In the genomic region with DNA sequence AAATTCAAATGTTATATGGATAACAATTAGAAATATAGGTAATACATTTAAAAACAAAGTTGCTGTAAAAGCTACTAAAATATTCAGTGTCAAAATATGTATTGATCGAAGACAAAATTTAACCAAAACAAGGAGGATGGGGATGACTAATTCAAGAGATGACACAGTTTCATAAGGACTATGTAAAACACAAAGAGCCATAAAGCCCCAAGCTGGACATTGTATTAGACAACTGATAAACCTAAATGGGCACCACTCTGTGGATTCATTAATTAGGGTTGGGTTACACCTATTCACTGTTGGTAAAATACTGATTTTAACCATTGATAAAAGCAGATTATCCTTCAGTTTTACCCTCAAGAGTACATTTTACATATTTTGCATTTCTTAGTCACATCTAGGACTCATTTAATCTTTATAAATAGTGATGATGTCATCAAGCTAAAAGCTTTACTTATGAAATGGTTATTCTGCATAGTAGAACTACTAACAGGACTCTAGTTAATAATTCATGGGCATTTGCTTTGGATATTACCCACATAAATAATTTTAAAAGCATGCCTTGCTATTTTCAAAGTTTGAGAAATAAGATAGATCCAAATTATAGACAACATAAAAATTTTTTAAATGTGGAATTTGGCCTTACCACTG, we compare ENCODE assay signal across 13 cellular contexts. TPM values are rescaled to one million over a fixed set of nuclear protein-coding genes. Genes with fewer than 3 reads are reported as not detected.
DNase-seq lines count a peak whose midpoint lies in the region; ATAC-seq, FAIRE-seq and TF ChIP-seq lines count a peak whose summit lies in the region.
"Had no signal": no experiment of that assay in that cellular context is flagged by ENCODE, and none has a peak within 500 bp of the region (broad histone marks: within the 10 kb centered on the region; RNA-seq: fewer than 3 reads in every experiment).

No MANE protein-coding gene starts in this region.

- H3K36me3 ChIP-seq in HepG2 (replicated peaks in 1 of 2; ENCODE audit: control insufficient read depth in 1 of 2, insufficient read depth in 2 of 2, low read length in 2 of 2), result peaks cover 8 to 50% of the 10 kb centered on the region in 2 experiments
- H3K36me3 ChIP-seq in right lobe of liver, result peaks cover 10 to 97% (median 51%) of the 10 kb centered on the region in 4 donors
- H3K36me3 ChIP-seq in brain microvascular endothelial cell (replicated peaks), result peaks cover 51% of the 10 kb centered on the region
- peaks cover 61 to 88% (median 74%) of the 10 kb centered on the region in 5 donors for H3K36me3 ChIP-seq in subcutaneous abdominal adipose tissue (ENCODE audit: control insufficient read depth in 5 of 5, insufficient read depth in 5 of 5, low read length in 5 of 5)
- peaks cover 77% of the 10 kb centered on the region for H3K36me3 ChIP-seq in A673 (ENCODE audit: insufficient read depth, low read length, poor library complexity, severe bottlenecking)

- H3K4me2 ChIP-seq in HepG2 (ENCODE audit: low read depth, low read length), result no peak overlapping the region

- H3K9ac ChIP-seq in HepG2 (ENCODE audit: insufficient read depth, low read depth, low read length) (no peak overlapping the region), subcutaneous abdominal adipose tissue (ENCODE audit: low read length in 5 of 5) (no peak overlapping the region)

- FAIRE-seq in HepG2 (lab: Jason Lieb, UNC), result no peak
- FAIRE-seq: frontal cortex had no signal

- no peaks in the 10 kb centered on the region for H3K79me2 ChIP-seq in HepG2 (ENCODE audit: insufficient read depth, low read length)

- no peak overlapping the region for H3K27ac ChIP-seq in HepG2 (ENCODE audit: extremely low read length, insufficient read depth, low read length)
- no peak overlapping the region for H3K27ac ChIP-seq in right lobe of liver
- peak overlapping the region; percentile 15 for H3K27ac ChIP-seq in brain microvascular endothelial cell
- H3K27ac ChIP-seq in subcutaneous abdominal adipose tissue (ENCODE audit: low read depth, low read length), result peak overlapping the region; percentile 85
- H3K27ac ChIP-seq in A673 (ENCODE audit: low read depth, low read length, poor library complexity, severe bottlenecking), result no peak overlapping the region

- in situ Hi-C loops in HepG2 (cut with HindIII; ENCODE audit: extremely low pct_ligation_motif_present, low pct_unique_long_range_greater_than_20kb), result no loop called here
- in situ Hi-C loops in brain microvascular endothelial cell (cut with HindIII; ENCODE audit: low pct_ligation_motif_present, low sequenced_read_pairs), result no loop called here

- POLR2A ChIA-PET in HepG2 (lab: Yijun Ruan, JAX), result interaction anchor here (1.1 kb wide), 1 partner anchor 58 kb away, joined by 4 read pairs; a partner anchor contains a TSS
- POLR2A ChIA-PET in A673 (lab: Charles Lee; ENCODE audit: low non-redundant PET), result interaction anchor here (0.6 to 0.7 kb wide), 2 partner anchors 43 to 185 kb away, joined by 3 to 4 read pairs; no protein-coding TSS in a partner anchor

- no peaks in the 10 kb centered on the region for H4K20me1 ChIP-seq in HepG2 (ENCODE audit: insufficient read depth, low read length)

- intact Hi-C loops in HepG2 (cut with micrococcal nuclease; ENCODE audit: unreplicated experiment) (no loop called here), right lobe of liver (cut with DNase I) (no loop called here), A673 (cut with micrococcal nuclease; ENCODE audit: unreplicated experiment) (no loop called here)

- WGBS in HepG2 (ENCODE audit: low lambda C conversion rate), result 100% methylated on average over 1 of the region's 1 CpG
- WGBS in right lobe of liver (ENCODE audit: insufficient coverage, low coverage, low lambda C conversion rate, missing lambda C conversion rate), result 17% methylated on average over 1 of the region's 1 CpG

- TF ChIP-seq POLR2A in HepG2 (IDR thresholded peaks at IDR 0.05; ENCODE audit: insufficient read depth in 1 of 2, low read depth in 2 of 2, low read length in 2 of 2), result no peak
- TF ChIP-seq POLR2A in right lobe of liver (IDR thresholded peaks at IDR 0.05), result no peak

- H3K4me3 ChIP-seq in HepG2 (replicated peaks in 1 of 3; ENCODE audit: insufficient read depth in 1 of 3, low read depth in 2 of 3, low read length in 3 of 3) (no peak overlapping the region), right lobe of liver (no peak overlapping the region), brain microvascular endothelial cell (ENCODE audit: low read depth, low read length) (no peak overlapping the region), subcutaneous abdominal adipose tissue (ENCODE audit: low read depth in 1 of 5, low read length in 5 of 5) (no peak overlapping the region), A673 (ENCODE audit: low read depth, low read length, poor library complexity, severe bottlenecking) (no peak overlapping the region)
- H3K4me3 ChIP-seq: MG63 had no signal

- no peaks in the 10 kb centered on the region for H3K27me3 ChIP-seq in HepG2 (ENCODE audit: control insufficient read depth in 1 of 2, insufficient read depth in 2 of 2, low read length in 2 of 2)
- no peaks in the 10 kb centered on the region for H3K27me3 ChIP-seq in right lobe of liver
- H3K27me3 ChIP-seq in brain microvascular endothelial cell (replicated peaks), result no peaks in the 10 kb centered on the region
- no peaks in the 10 kb centered on the region for H3K27me3 ChIP-seq in subcutaneous abdominal adipose tissue (ENCODE audit: control insufficient read depth in 5 of 5, insufficient read depth in 4 of 5, low read length in 5 of 5)
- H3K27me3 ChIP-seq in A673 (replicated peaks; ENCODE audit: insufficient read depth, low read depth, low read length, poor library complexity), result no peaks in the 10 kb centered on the region
- H3K27me3 ChIP-seq: MG63 had no signal

- TF ChIP-seq EP300 in HepG2 (IDR thresholded peaks at IDR 0.05; ENCODE audit: low read depth in 2 of 2, low read length in 2 of 2) (no peak), HepG2 (CRISPR knock-in tag; IDR thresholded peaks at IDR 0.05; ENCODE audit: borderline replicate concordance) (no peak)

- no peak for DNase-seq in HepG2 (ENCODE audit: low spot score)
- DNase-seq in right lobe of liver, result no peak
- DNase-seq in brain microvascular endothelial cell, result no peak
- DNase-seq in NCI-H226, result no peak
- no peak for DNase-seq in A673 (ENCODE audit: low spot score)
- DNase-seq: activated naive CD4-positive, alpha-beta T cell treated with anti-CD3 and anti-CD28 coated beads, Interleukin-2, amount 50 U/mL, for 16 hours; cerebellar nuclear complex; MG63; NCI-H2029 treated with DMSO at 0.1 percent for 48 hours had no signal

- no peak overlapping the region for H2AFZ ChIP-seq in HepG2 (ENCODE audit: low read length)

- no peak for TF ChIP-seq CTCF in HepG2 (CRISPR knock-in tag; IDR thresholded peaks at IDR 0.05)
- TF ChIP-seq CTCF in right lobe of liver (IDR thresholded peaks at IDR 0.05), result no peak
- no peak for TF ChIP-seq CTCF in brain microvascular endothelial cell (IDR thresholded peaks at IDR 0.05; ENCODE audit: low read depth, low read length, missing control alignments)
- TF ChIP-seq CTCF in A673 (conservative IDR thresholded peaks at IDR 0.05; ENCODE audit: low read depth, low read length), result no peak

- peaks cover 44% of the 10 kb centered on the region for H3K4me1 ChIP-seq in HepG2 (ENCODE audit: insufficient read depth, low read length)
- H3K4me1 ChIP-seq in right lobe of liver, result peaks cover 0 to 8% (median 0%) of the 10 kb centered on the region in 4 donors
- H3K4me1 ChIP-seq in subcutaneous abdominal adipose tissue (ENCODE audit: control insufficient read depth in 5 of 5, insufficient read depth in 5 of 5, low read length in 5 of 5), result peaks cover 0 to 12% (median 9%) of the 10 kb centered on the region in 5 donors
- H3K4me1 ChIP-seq in A673 (ENCODE audit: insufficient read depth, low read length, poor library complexity, severe bottlenecking), result no peaks in the 10 kb centered on the region

- CTCF ChIA-PET in HepG2 (lab: Yijun Ruan, JAX; ENCODE audit: low intra/inter-chr PET ratio, low total read pairs) (no interaction called here), A673 (lab: Charles Lee) (no interaction called here)

- H3K9me3 ChIP-seq in HepG2 (ENCODE audit: low read length) (no peaks in the 10 kb centered on the region), right lobe of liver (no peaks in the 10 kb centered on the region), subcutaneous abdominal adipose tissue (ENCODE audit: control insufficient read depth in 5 of 5, low read length in 5 of 5) (no peaks in the 10 kb centered on the region), A673 (ENCODE audit: low read depth, low read length, poor library complexity, severe bottlenecking) (no peaks in the 10 kb centered on the region)
- H3K9me3 ChIP-seq: MG63 had no signal

- TF ChIP-seq RAD21 in HepG2 (CRISPR knock-in tag; IDR thresholded peaks at IDR 0.05), result no peak

- ATAC-seq in HepG2, result no peak
- no peak for ATAC-seq in right lobe of liver
- ATAC-seq in HG02885 (IDR thresholded peaks at IDR 0.05; ENCODE audit: poor library complexity, unreplicated experiment), result peak; percentile 30
- no peak for ATAC-seq in HG03571 (IDR thresholded peaks at IDR 0.05; ENCODE audit: unreplicated experiment)

- BruUV-seq in HepG2 (replicated peaks; lab: Mats Ljungman, UMichigan) (no TSS peak), A673 (replicated peaks; lab: Mats Ljungman, UMichigan) (no TSS peak)

RNA-seq across cellular contexts. Expression of a gene that starts 13.7 kb away (rescaled TPM):
- total RNA-seq in HepG2 (2016; rRNA removed; fragmentation: Illumina TruSeq; extraction: Trizol) (19.4 and 21.3 TPM in 2 replicates), right lobe of liver (10 to 100 TPM; 22.5 to 46.7 (median 31.6) TPM), A673 (2021) (18.4 and 22.7 TPM in 2 replicates)
- total RNA-seq in HepG2 (2016; cell fraction: cytosol; rRNA removed; fragmentation: Illumina TruSeq; extraction: Trizol; ENCODE audit: low read depth), result 8.5 and 9.6 TPM in 2 replicates
- total RNA-seq in HepG2 (2016; cell fraction: insoluble cytoplasmic fraction; rRNA removed; fragmentation: Illumina TruSeq; extraction: Trizol), result 18.9 and 21.1 TPM in 2 replicates
- total RNA-seq in HepG2 (2016; cell fraction: membrane; rRNA removed; fragmentation: Illumina TruSeq; extraction: Trizol), result 5.5 and 6.8 TPM in 2 replicates
- 33.9 and 41.9 TPM in 2 replicates for total RNA-seq in HepG2 (2016; cell fraction: nucleus; rRNA removed; fragmentation: Illumina TruSeq; extraction: Trizol)
- polyA plus RNA-seq in HepG2 (2011; rRNA removed), result 10.4 and 12.0 TPM in 2 replicates
- polyA plus RNA-seq in HepG2 (2011; cell fraction: cytosol; rRNA removed), result 5.1 and 6.7 TPM in 2 replicates
- 12.3 and 18.3 TPM in 2 replicates for polyA plus RNA-seq in HepG2 (2011; cell fraction: nucleus; rRNA removed)
- polyA plus RNA-seq in HepG2 (2012), result 11.4 and 12.9 TPM in 2 replicates
- 1.2 TPM in 2 replicates for polyA plus RNA-seq in HepG2 (2016; cell fraction: cytosol; fragmentation: Illumina TruSeq; extraction: Trizol; ENCODE audit: low read depth)
- polyA plus RNA-seq in HepG2 (2016; cell fraction: insoluble cytoplasmic fraction; fragmentation: Illumina TruSeq; extraction: Trizol; ENCODE audit: low read depth), result 12.1 and 13.2 TPM in 2 replicates
- 2.0 and 3.0 TPM in 2 replicates for polyA plus RNA-seq in HepG2 (2016; cell fraction: membrane; fragmentation: Illumina TruSeq; extraction: Trizol; ENCODE audit: low read depth)
- 21.4 and 24.7 TPM in 2 replicates for polyA plus RNA-seq in HepG2 (2016; cell fraction: nucleus; fragmentation: Illumina TruSeq; extraction: Trizol; ENCODE audit: insufficient read depth, low read depth)
- polyA minus RNA-seq in HepG2 (2011; rRNA and poly(A)+ RNA removed; ENCODE audit: low replicate concordance), result 6.9 and 11.9 TPM in 2 replicates
- polyA minus RNA-seq in HepG2 (2011; cell fraction: cytosol; rRNA and poly(A)+ RNA removed), result 9.5 and 12.2 TPM in 2 replicates
- polyA minus RNA-seq in HepG2 (2011; cell fraction: nucleus; rRNA and poly(A)+ RNA removed), result 130 and 161 TPM in 2 replicates

RNA-seq across cellular contexts. Expression of a gene that starts 58.1 kb away (rescaled TPM):
- total RNA-seq in HepG2 (2016; rRNA removed; fragmentation: Illumina TruSeq; extraction: Trizol) (40.9 and 55.0 TPM in 2 replicates), right lobe of liver (10 to 100 TPM; 15.6 to 37.2 (median 26.7) TPM), A673 (2021) (36.4 and 42.5 TPM in 2 replicates)
- total RNA-seq in HepG2 (2016; cell fraction: cytosol; rRNA removed; fragmentation: Illumina TruSeq; extraction: Trizol; ENCODE audit: low read depth), result 52.3 and 55.7 TPM in 2 replicates
- 43.2 and 52.1 TPM in 2 replicates for total RNA-seq in HepG2 (2016; cell fraction: insoluble cytoplasmic fraction; rRNA removed; fragmentation: Illumina TruSeq; extraction: Trizol)
- total RNA-seq in HepG2 (2016; cell fraction: membrane; rRNA removed; fragmentation: Illumina TruSeq; extraction: Trizol), result 86.1 and 93.3 TPM in 2 replicates
- total RNA-seq in HepG2 (2016; cell fraction: nucleus; rRNA removed; fragmentation: Illumina TruSeq; extraction: Trizol), result 25.0 and 26.1 TPM in 2 replicates
- 22.0 and 29.2 TPM in 2 replicates for polyA plus RNA-seq in HepG2 (2011; rRNA removed)
- polyA plus RNA-seq in HepG2 (2011; cell fraction: cytosol; rRNA removed), result 12.4 and 20.1 TPM in 2 replicates
- 8.6 and 10.7 TPM in 2 replicates for polyA plus RNA-seq in HepG2 (2011; cell fraction: nucleus; rRNA removed)
- 27.7 and 28.7 TPM in 2 replicates for polyA plus RNA-seq in HepG2 (2012)
- polyA plus RNA-seq in HepG2 (2016; cell fraction: cytosol; fragmentation: Illumina TruSeq; extraction: Trizol; ENCODE audit: low read depth), result 66.1 and 75.8 TPM in 2 replicates
- polyA plus RNA-seq in HepG2 (2016; cell fraction: insoluble cytoplasmic fraction; fragmentation: Illumina TruSeq; extraction: Trizol; ENCODE audit: low read depth), result 58.6 and 61.4 TPM in 2 replicates
- 84.0 and 89.1 TPM in 2 replicates for polyA plus RNA-seq in HepG2 (2016; cell fraction: membrane; fragmentation: Illumina TruSeq; extraction: Trizol; ENCODE audit: low read depth)
- 40.7 and 42.0 TPM in 2 replicates for polyA plus RNA-seq in HepG2 (2016; cell fraction: nucleus; fragmentation: Illumina TruSeq; extraction: Trizol; ENCODE audit: insufficient read depth, low read depth)
- polyA minus RNA-seq in HepG2 (2011; rRNA and poly(A)+ RNA removed; ENCODE audit: low replicate concordance), result 16.4 and 27.7 TPM in 2 replicates
- 9.5 and 10.6 TPM in 2 replicates for polyA minus RNA-seq in HepG2 (2011; cell fraction: cytosol; rRNA and poly(A)+ RNA removed)
- polyA minus RNA-seq in HepG2 (2011; cell fraction: nucleus; rRNA and poly(A)+ RNA removed), result 28.2 and 32.8 TPM in 2 replicates

Comparison
In these comparisons a context has a peak if more than half of its experiments do, and no peak if none do; other contexts are left out.
1. H3K27ac ChIP-seq: peak in brain microvascular endothelial cell (single experiment) and subcutaneous abdominal adipose tissue (single experiment); none in HepG2 (single experiment), right lobe of liver (0 of 3) and A673 (single experiment).